29 cellular contexts compared by ENCODE assay signal in the genomic region with DNA sequence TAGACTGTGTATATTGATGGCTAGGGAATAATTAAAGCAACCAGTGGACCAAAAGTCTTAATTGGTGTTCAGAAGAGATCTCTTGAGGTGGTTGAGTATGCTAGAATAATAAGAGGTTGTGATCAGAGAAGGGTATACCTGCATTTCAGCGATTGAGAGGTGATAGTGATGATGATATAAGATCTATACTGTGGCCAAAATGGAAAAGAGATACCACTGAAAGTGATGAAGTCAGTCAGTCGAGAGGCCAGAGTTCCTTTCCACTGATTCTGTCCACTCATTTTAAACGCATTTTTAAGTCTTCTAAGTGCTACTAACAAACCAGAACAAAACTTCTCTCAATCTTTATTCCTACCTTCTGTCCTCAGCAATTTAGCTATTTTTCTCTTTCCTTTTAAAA. TPM values are rescaled to one million over a fixed set of nuclear protein-coding genes. Genes with fewer than 3 reads are reported as not detected.
DNase-seq lines count a peak whose midpoint lies in the region; ATAC-seq and TF ChIP-seq lines count a peak whose summit lies in the region.
"Had no signal": no experiment of that assay in that cellular context is flagged by ENCODE, and none has a peak within 500 bp of the region (broad histone marks: within the 10 kb centered on the region; RNA-seq: fewer than 3 reads in every experiment).

No MANE protein-coding gene starts in this region.

- H3K9me3 Mint-ChIP-seq in activated naive CD4-positive, alpha-beta T cell treated with anti-CD3 and anti-CD28 coated beads, Interleukin-2, amount 50 U/mL, for 72 hours = no peaks in the 10 kb centered on the region
- H3K9me3 Mint-ChIP-seq: CD4-positive, alpha-beta T cell had no signal

- no peak for TF ChIP-seq CTCF in SU-DHL-6 (IDR thresholded peaks at IDR 0.05; ENCODE audit: insufficient read depth, low read length, poor library complexity, severe bottlenecking)

- peaks cover 50% of the 10 kb centered on the region for H3K36me3 ChIP-seq in SU-DHL-6 (ENCODE audit: low read length)

- H3K4me2 ChIP-seq in SU-DHL-6 (ENCODE audit: low read depth, low read length, poor library complexity, severe bottlenecking) = peak overlapping the region; percentile 18
- H3K4me2 ChIP-seq: neural progenitor cell, SK-N-SH had no signal

- no peaks in the 10 kb centered on the region for H3K27me3 ChIP-seq in SU-DHL-6 (ENCODE audit: low read length)
- H3K27me3 ChIP-seq: neural progenitor cell, suprapubic skin, upper lobe of left lung had no signal

- H3K27ac ChIP-seq in SU-DHL-6 (ENCODE audit: low read depth, low read length) = peak overlapping the region; percentile 11; the same call in 1 of the 2 replicates
- H3K27ac ChIP-seq: neural progenitor cell, parathyroid adenoma, suprapubic skin, upper lobe of left lung had no signal

- peaks cover 92% of the 10 kb centered on the region for H3K79me2 ChIP-seq in SU-DHL-6 (ENCODE audit: insufficient read depth, low read length)

- no peak overlapping the region for H2AFZ ChIP-seq in SU-DHL-6 (ENCODE audit: low read depth, low read length, severe bottlenecking)
- H2AFZ ChIP-seq: neural progenitor cell, parathyroid adenoma had no signal

- H3K4me3 ChIP-seq in SU-DHL-6 (ENCODE audit: insufficient read depth, low read length, poor library complexity, severe bottlenecking) = no peak overlapping the region
- H3K4me3 ChIP-seq: K562, neural progenitor cell, suprapubic skin, upper lobe of left lung had no signal

- DNase-seq in activated naive CD4-positive, alpha-beta T cell treated with anti-CD3 and anti-CD28 coated beads, Interleukin-2, amount 50 U/mL, for 72 hours (ENCODE audit: low spot score in 2 of 2) = no peak
- no peak for DNase-seq in activated naive CD4-positive, alpha-beta T cell (lab: John Stamatoyannopoulos, UW)
- no peak for DNase-seq in middle frontal gyrus (ENCODE audit: extremely low spot score, low spot score)
- DNase-seq: activated CD8-positive, alpha-beta memory T cell treated with anti-CD3 and anti-CD28 coated beads, Interleukin-2, amount 50 U/mL, for 4 hours; activated naive CD4-positive, alpha-beta T cell treated with anti-CD3 and anti-CD28 coated beads, Interleukin-2, amount 50 U/mL, for 16 hours; CD4-positive, alpha-beta T cell; DMS79 treated with DMSO at 0.1 percent for 48 hours; GF-D8; HCEC 1CT; head of caudate nucleus; left ventricle myocardium superior; NCI-H1930; NCI-H510A treated with DMSO at 0.1 percent for 48 hours; retina; SK-N-SH; stimulated activated naive B cell treated with anti-CD40 and anti-IgM and Interleukin-4, amounts not matched to agents 10 μg/mL and 1 μg/mL and 100 μg/mL, for 72 hours; T-helper 17 cell had no signal

- no peak for TF ChIP-seq POLR2A in GM18505 (IDR thresholded peaks at IDR 0.05; ENCODE audit: borderline replicate concordance, extremely low read depth, insufficient read depth, insufficient read length)

- H3K9ac ChIP-seq in SU-DHL-6 (ENCODE audit: low read length) = no peak overlapping the region
- H3K9ac ChIP-seq: neural progenitor cell, parathyroid adenoma, SK-N-SH had no signal

- peaks cover 14 to 32% of the 10 kb centered on the region in 2 donors for H3K36me3 Mint-ChIP-seq in activated naive CD4-positive, alpha-beta T cell treated with anti-CD3 and anti-CD28 coated beads, Interleukin-2, amount 50 U/mL, for 72 hours

- peaks cover 80% of the 10 kb centered on the region for H4K20me1 ChIP-seq in SU-DHL-6 (ENCODE audit: low read depth, low read length)

- ATAC-seq in activated naive CD4-positive, alpha-beta T cell treated with anti-CD3 and anti-CD28 coated beads, Interleukin-2, amount 50 U/mL, for 72 hours = peak; percentile 53 to 66
- ATAC-seq in HG02798 (IDR thresholded peaks at IDR 0.05; ENCODE audit: poor library complexity, unreplicated experiment) (peak; percentile 37), GM18511 (IDR thresholded peaks at IDR 0.05; ENCODE audit: unreplicated experiment) (no peak), GM19452 (IDR thresholded peaks at IDR 0.05; ENCODE audit: unreplicated experiment) (no peak), GM18505 (IDR thresholded peaks at IDR 0.05; ENCODE audit: unreplicated experiment) (no peak)
- ATAC-seq: esophagus mucosa, K562, left ventricle myocardium superior, Right ventricle myocardium inferior had no signal

- H3K9me3 ChIP-seq in SU-DHL-6 (ENCODE audit: insufficient read depth, low read length) = no peaks in the 10 kb centered on the region
- H3K9me3 ChIP-seq: SK-N-SH, suprapubic skin, upper lobe of left lung had no signal

- H3F3A ChIP-seq in SU-DHL-6 (ENCODE audit: insufficient read depth) = peaks cover 54% of the 10 kb centered on the region

- no peaks in the 10 kb centered on the region for H3K9me2 ChIP-seq in SU-DHL-6 (replicated peaks; ENCODE audit: insufficient read depth, low read length)
- H3K9me2 ChIP-seq: SK-N-SH had no signal

- no peak overlapping the region for H3K27ac Mint-ChIP-seq in activated naive CD4-positive, alpha-beta T cell treated with anti-CD3 and anti-CD28 coated beads, Interleukin-2, amount 50 U/mL, for 72 hours
- H3K27ac Mint-ChIP-seq: CD4-positive, alpha-beta T cell; neural progenitor cell; stimulated activated naive B cell treated with anti-CD40 and anti-IgM and Interleukin-4, amounts not matched to agents 10 μg/mL and 1 μg/mL and 100 μg/mL, for 72 hours; T-helper 17 cell had no signal

RNA-seq across cellular contexts. Expression of gene ACTR3, which starts 32.9 kb away (rescaled TPM):
- 100 to 1,000 TPM; 520 to 570 TPM for total RNA-seq in activated naive CD4-positive, alpha-beta T cell treated with anti-CD3 and anti-CD28 coated beads, Interleukin-2, amount 50 U/mL, for 72 hours

Comparison
In these comparisons a context has a peak if more than half of its experiments do, and no peak if none do; other contexts are left out.
1. ATAC-seq: peak in activated naive CD4-positive, alpha-beta T cell treated with anti-CD3 and anti-CD28 coated beads, Interleukin-2, amount 50 U/mL, for 72 hours (2 of 2) and HG02798 (single experiment); none in GM18511 (single experiment), GM19452 (single experiment) and GM18505 (single experiment).